In genomic region chr16:67326472-67327309, GRCh38 we compare ENCODE assay signal across 1 cellular context.
TF ChIP-seq lines count a peak whose summit lies in the region.

Gene KCTD19 (minus strand): TSS chr16:67326741. CDS start chr16:67326707, 34 bp downstream.
A gene with protein sequence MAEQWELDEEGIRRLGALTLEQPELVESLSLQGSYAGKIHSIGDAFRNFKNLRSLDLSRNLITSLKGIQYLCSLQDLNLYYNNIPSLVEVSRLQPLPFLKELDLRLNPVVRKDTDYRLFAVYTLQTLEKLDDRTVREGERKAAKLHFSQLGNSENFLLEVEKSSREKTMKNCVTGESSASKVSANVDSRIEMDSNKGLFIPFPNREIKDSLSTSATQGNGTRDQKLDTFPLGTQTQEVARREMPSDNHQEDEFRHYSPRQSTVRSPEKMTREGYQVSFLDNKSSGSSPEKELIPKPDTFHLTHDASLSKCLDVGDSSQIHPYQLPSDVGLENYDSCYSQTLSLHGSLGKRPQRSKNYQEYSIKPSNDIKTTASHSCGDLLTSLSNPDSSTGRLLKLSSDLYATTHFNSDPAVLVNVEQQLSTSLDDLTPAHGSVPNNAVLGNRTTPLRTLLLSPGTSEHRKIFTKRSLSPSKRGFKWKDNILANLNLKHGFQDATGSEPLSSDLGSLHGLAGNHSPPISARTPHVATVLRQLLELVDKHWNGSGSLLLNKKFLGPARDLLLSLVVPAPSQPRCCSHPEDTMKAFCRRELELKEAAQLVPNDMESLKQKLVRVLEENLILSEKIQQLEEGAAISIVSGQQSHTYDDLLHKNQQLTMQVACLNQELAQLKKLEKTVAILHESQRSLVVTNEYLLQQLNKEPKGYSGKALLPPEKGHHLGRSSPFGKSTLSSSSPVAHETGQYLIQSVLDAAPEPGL (plus strand): TSS chr16:67326815. CDS start chr16:67326863, 48 bp downstream.

TF ChIP-seq in K562, 482 proteins besides CTCF, POLR2A, EP300 and RAD21 (continued from another document and continues in another):
- TF ChIP-seq ZNF584 (CRISPR knock-in tag; IDR thresholded peaks at IDR 0.05; ENCODE audit: low read depth) (no peak), MTA1 (IDR thresholded peaks at IDR 0.05; ENCODE audit: borderline replicate concordance) (0 out of 2 replicates have a peak, but pooled peaks have one; percentile 56), ELK3 (CRISPR knock-in tag; IDR thresholded peaks at IDR 0.05) (no peak), HMGN3 (IDR thresholded peaks at IDR 0.05; ENCODE audit: borderline replicate concordance, extremely low read depth, insufficient read length, low read depth, low read length) (peak; percentile 27), PATZ1 (CRISPR knock-in tag; IDR thresholded peaks at IDR 0.05; ENCODE audit: borderline replicate concordance) (no peak), HOMEZ (CRISPR knock-in tag; IDR thresholded peaks at IDR 0.05) (no peak), RNF219 (CRISPR knock-in tag; IDR thresholded peaks at IDR 0.05) (no peak), SAP30 (IDR thresholded peaks at IDR 0.05; ENCODE audit: borderline replicate concordance, insufficient read depth, low read depth, low read length, poor library complexity, severe bottlenecking) (no peak), HSF4 (CRISPR knock-in tag; IDR thresholded peaks at IDR 0.05; ENCODE audit: borderline replicate concordance) (no peak), POLR2AphosphoS5 (IDR thresholded peaks at IDR 0.05; ENCODE audit: control insufficient read depth, insufficient read depth, low read depth, low read length) (no peak), TCF7 (IDR thresholded peaks at IDR 0.05; ENCODE audit: borderline replicate concordance) (no peak), PHB (CRISPR knock-in tag; IDR thresholded peaks at IDR 0.05) (no peak), BCOR (IDR thresholded peaks at IDR 0.05) (no peak), FOXM1 (IDR thresholded peaks at IDR 0.05; ENCODE audit: low read depth) (no peak), FOXM1 (CRISPR knock-in tag; IDR thresholded peaks at IDR 0.05; ENCODE audit: low read depth) (no peak), KLF10 (CRISPR knock-in tag; IDR thresholded peaks at IDR 0.05) (no peak), RFX1 (IDR thresholded peaks at IDR 0.05) (no peak), ZNF3 (CRISPR knock-in tag; IDR thresholded peaks at IDR 0.05) (no peak), MBD2 (IDR thresholded peaks at IDR 0.05; ENCODE audit: borderline replicate concordance, low read depth) (no peak), SMARCC2 (IDR thresholded peaks at IDR 0.05; ENCODE audit: low read depth) (0 out of 2 replicates have a peak, but pooled peaks have one; percentile 61), TARDBP (IDR thresholded peaks at IDR 0.05) (no peak), ZEB2 (IDR thresholded peaks at IDR 0.05) (peak; percentile 55), SIN3A (IDR thresholded peaks at IDR 0.05; ENCODE audit: borderline replicate concordance in 2 of 2, control insufficient read depth in 1 of 2, low read depth in 2 of 2, low read length in 2 of 2) (no peak), HNRNPL (IDR thresholded peaks at IDR 0.05; ENCODE audit: low read depth, low read length) (no peak), IRF2 (CRISPR knock-in tag; IDR thresholded peaks at IDR 0.05) (no peak), ZNF354B (CRISPR knock-in tag; IDR thresholded peaks at IDR 0.05) (no peak), ZNF407 (IDR thresholded peaks at IDR 0.05; ENCODE audit: low read depth) (no peak), SPI1 (IDR thresholded peaks at IDR 0.05; ENCODE audit: borderline replicate concordance, low read depth, low read length) (no peak)
- TF ChIP-seq, protein P1, sequence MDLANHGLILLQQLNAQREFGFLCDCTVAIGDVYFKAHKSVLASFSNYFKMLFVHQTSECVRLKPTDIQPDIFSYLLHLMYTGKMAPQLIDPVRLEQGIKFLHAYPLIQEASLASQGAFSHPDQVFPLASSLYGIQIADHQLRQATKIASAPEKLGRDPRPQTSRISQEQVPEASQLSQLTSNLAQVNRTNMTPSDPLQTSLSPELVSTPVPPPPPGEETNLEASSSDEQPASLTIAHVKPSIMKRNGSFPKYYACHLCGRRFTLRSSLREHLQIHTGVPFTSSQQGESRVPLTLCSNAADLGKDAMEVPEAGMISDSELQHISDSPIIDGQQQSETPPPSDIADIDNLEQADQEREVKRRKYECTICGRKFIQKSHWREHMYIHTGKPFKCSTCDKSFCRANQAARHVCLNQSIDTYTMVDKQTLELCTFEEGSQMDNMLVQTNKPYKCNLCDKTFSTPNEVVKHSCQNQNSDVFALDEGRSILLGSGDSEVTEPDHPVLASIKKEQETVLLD (IDR thresholded peaks at IDR 0.05) = no peak
- TF ChIP-seq, protein P2, sequence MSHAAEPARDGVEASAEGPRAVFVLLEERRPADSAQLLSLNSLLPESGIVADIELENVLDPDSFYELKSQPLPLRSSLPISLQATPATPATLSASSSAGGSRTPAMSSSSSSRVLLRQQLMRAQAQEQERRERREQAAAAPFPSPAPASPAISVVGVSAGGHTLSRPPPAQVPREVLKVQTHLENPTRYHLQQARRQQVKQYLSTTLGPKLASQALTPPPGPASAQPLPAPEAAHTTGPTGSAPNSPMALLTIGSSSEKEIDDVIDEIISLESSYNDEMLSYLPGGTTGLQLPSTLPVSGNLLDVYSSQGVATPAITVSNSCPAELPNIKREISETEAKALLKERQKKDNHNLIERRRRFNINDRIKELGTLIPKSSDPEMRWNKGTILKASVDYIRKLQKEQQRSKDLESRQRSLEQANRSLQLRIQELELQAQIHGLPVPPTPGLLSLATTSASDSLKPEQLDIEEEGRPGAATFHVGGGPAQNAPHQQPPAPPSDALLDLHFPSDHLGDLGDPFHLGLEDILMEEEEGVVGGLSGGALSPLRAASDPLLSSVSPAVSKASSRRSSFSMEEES (CRISPR knock-in tag; IDR thresholded peaks at IDR 0.05) = no peak
- TF ChIP-seq, protein P3, sequence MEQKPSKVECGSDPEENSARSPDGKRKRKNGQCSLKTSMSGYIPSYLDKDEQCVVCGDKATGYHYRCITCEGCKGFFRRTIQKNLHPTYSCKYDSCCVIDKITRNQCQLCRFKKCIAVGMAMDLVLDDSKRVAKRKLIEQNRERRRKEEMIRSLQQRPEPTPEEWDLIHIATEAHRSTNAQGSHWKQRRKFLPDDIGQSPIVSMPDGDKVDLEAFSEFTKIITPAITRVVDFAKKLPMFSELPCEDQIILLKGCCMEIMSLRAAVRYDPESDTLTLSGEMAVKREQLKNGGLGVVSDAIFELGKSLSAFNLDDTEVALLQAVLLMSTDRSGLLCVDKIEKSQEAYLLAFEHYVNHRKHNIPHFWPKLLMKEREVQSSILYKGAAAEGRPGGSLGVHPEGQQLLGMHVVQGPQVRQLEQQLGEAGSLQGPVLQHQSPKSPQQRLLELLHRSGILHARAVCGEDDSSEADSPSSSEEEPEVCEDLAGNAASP (IDR thresholded peaks at IDR 0.05) = no peak
